In the genomic region with DNA sequence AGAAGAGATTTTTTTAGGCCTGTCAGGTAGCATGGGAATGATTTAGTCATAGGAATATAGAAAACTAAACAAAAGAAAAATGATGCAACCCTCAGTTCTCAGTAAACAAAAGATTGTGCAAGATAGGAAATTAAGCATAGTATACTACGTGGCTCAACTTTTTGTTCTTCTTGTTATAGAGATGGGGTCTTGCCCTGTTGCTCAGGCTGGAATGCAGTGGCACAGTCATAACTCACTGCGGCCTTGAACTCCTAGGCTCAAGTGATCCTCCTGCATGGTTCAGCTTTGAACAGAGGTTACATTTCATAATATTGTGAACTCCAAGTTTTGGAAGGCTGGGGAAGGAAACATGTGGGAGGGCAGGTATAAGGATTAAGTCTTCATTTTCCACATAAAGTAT, we compare ENCODE assay signal across 1 cellular context.
TF ChIP-seq lines count a peak whose summit lies in the region.

No MANE protein-coding gene starts in this region.

TF ChIP-seq in HepG2, 621 proteins besides CTCF, POLR2A, EP300 and RAD21 (continued from another document):
- TF ChIP-seq, protein P1, sequence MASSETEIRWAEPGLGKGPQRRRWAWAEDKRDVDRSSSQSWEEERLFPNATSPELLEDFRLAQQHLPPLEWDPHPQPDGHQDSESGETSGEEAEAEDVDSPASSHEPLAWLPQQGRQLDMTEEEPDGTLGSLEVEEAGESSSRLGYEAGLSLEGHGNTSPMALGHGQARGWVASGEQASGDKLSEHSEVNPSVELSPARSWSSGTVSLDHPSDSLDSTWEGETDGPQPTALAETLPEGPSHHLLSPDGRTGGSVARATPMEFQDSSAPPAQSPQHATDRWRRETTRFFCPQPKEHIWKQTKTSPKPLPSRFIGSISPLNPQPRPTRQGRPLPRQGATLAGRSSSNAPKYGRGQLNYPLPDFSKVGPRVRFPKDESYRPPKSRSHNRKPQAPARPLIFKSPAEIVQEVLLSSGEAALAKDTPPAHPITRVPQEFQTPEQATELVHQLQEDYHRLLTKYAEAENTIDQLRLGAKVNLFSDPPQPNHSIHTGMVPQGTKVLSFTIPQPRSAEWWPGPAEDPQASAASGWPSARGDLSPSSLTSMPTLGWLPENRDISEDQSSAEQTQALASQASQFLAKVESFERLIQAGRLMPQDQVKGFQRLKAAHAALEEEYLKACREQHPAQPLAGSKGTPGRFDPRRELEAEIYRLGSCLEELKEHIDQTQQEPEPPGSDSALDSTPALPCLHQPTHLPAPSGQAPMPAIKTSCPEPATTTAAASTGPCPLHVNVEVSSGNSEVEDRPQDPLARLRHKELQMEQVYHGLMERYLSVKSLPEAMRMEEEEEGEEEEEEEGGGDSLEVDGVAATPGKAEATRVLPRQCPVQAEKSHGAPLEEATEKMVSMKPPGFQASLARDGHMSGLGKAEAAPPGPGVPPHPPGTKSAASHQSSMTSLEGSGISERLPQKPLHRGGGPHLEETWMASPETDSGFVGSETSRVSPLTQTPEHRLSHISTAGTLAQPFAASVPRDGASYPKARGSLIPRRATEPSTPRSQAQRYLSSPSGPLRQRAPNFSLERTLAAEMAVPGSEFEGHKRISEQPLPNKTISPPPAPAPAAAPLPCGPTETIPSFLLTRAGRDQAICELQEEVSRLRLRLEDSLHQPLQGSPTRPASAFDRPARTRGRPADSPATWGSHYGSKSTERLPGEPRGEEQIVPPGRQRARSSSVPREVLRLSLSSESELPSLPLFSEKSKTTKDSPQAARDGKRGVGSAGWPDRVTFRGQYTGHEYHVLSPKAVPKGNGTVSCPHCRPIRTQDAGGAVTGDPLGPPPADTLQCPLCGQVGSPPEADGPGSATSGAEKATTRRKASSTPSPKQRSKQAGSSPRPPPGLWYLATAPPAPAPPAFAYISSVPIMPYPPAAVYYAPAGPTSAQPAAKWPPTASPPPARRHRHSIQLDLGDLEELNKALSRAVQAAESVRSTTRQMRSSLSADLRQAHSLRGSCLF (CRISPR knock-in tag; IDR thresholded peaks at IDR 0.05; ENCODE audit: borderline replicate concordance), result no peak
- no peak for TF ChIP-seq ZNF572 (CRISPR knock-in tag; IDR thresholded peaks at IDR 0.05)
- TF ChIP-seq MIXL1 (CRISPR knock-in tag; IDR thresholded peaks at IDR 0.05), result peak; percentile 91
- peak; percentile 49; the same call in 1 of the 2 replicates for TF ChIP-seq CREM (IDR thresholded peaks at IDR 0.05)
- no peak for TF ChIP-seq CREM (CRISPR knock-in tag; IDR thresholded peaks at IDR 0.05)
- TF ChIP-seq CBX5 (CRISPR knock-in tag; IDR thresholded peaks at IDR 0.05; ENCODE audit: borderline replicate concordance), result 0 out of 2 replicates have a peak, but pooled peaks have one; percentile 66
- TF ChIP-seq JUND (CRISPR knock-in tag; IDR thresholded peaks at IDR 0.05), result 0 out of 2 replicates have a peak, but pooled peaks have one; percentile 21
- no peak for TF ChIP-seq ZNF552 (CRISPR knock-in tag; IDR thresholded peaks at IDR 0.05; ENCODE audit: borderline replicate concordance)
- 0 out of 2 replicates have a peak, but pooled peaks have one; percentile 28 for TF ChIP-seq MIER3 (CRISPR knock-in tag; IDR thresholded peaks at IDR 0.05; ENCODE audit: borderline replicate concordance)
- 0 out of 2 replicates have a peak, but pooled peaks have one; percentile 28 for TF ChIP-seq RXRB (CRISPR knock-in tag; IDR thresholded peaks at IDR 0.05; ENCODE audit: borderline replicate concordance)
- TF ChIP-seq ZMYM2 (CRISPR knock-in tag; IDR thresholded peaks at IDR 0.05), result peak; percentile 94; the same call in 1 of the 2 replicates
- TF ChIP-seq TBL1XR1 (IDR thresholded peaks at IDR 0.05; ENCODE audit: borderline replicate concordance, low read length, partially characterized antibody), result peak; percentile 47
- TF ChIP-seq SATB2 (CRISPR knock-in tag; IDR thresholded peaks at IDR 0.05), result no peak
- TF ChIP-seq SMC3 (IDR thresholded peaks at IDR 0.05; ENCODE audit: low read length), result peak; percentile 34; the same call in 1 of the 2 replicates
